21 cellular contexts compared by ENCODE assay signal in genomic region chr5:57035955-57036354, GRCh38.
A peak's percentile ranks its signal among the peaks of the same experiment; 100 is the strongest.
DNase-seq lines count a peak whose midpoint lies in the region; ATAC-seq and TF ChIP-seq lines count a peak whose summit lies in the region.
"Had no signal": no experiment of that assay in that cellular context is flagged by ENCODE, and none has a peak within 500 bp of the region (broad histone marks: within the 10 kb centered on the region; RNA-seq: fewer than 3 reads in every experiment).

No MANE protein-coding gene starts in this region.

- no peaks in the 10 kb centered on the region for H3K36me3 ChIP-seq in esophagus muscularis mucosa
- no peaks in the 10 kb centered on the region for H3K36me3 ChIP-seq in mucosa of descending colon (ENCODE audit: low read depth)
- no peaks in the 10 kb centered on the region for H3K36me3 ChIP-seq in colonic mucosa
- H3K36me3 ChIP-seq: BE2C, BLaER1 had no signal

- intact Hi-C loops in esophagus muscularis mucosa (cut with DNase I), result no loop called here
- intact Hi-C loops in mucosa of descending colon (cut with DNase I, micrococcal nuclease), result no loop called here
- intact Hi-C loops in colonic mucosa (cut with DNase I), result no loop called here

- DNase-seq in esophagus muscularis mucosa (ENCODE audit: extremely low spot score), result peak; percentile 12
- DNase-seq in mucosa of descending colon, result no peak
- no peak for DNase-seq in activated naive CD8-positive, alpha-beta T cell treated with anti-CD3 and anti-CD28 coated beads, Interleukin-2, amount 50 U/mL, for 24 hours
- DNase-seq in T-helper 1 cell, result no peak
- DNase-seq in colonic mucosa, result no peak
- DNase-seq: 8988T; ACHN; BE2C; C1 segment of cervical spinal cord; CD4-positive, alpha-beta memory T cell; CD4-positive, CD25-positive, alpha-beta regulatory T cell; CD8-positive, alpha-beta memory T cell; COR-L47; DMS 273 treated with DMSO at 0.1 percent for 48 hours; DMS153; DND-41; EL; GDM1 had no signal

- H3K4me3 Mint-ChIP-seq in activated naive CD8-positive, alpha-beta T cell treated with anti-CD3 and anti-CD28 coated beads, Interleukin-2, amount 50 U/mL, for 24 hours, result no peak overlapping the region
- H3K4me3 Mint-ChIP-seq: CD14-positive monocyte; CD4-positive, alpha-beta memory T cell; CD4-positive, CD25-positive, alpha-beta regulatory T cell; CD8-positive, alpha-beta memory T cell had no signal

- H3K9me3 ChIP-seq in esophagus muscularis mucosa, result no peaks in the 10 kb centered on the region
- no peaks in the 10 kb centered on the region for H3K9me3 ChIP-seq in mucosa of descending colon
- no peaks in the 10 kb centered on the region for H3K9me3 ChIP-seq in colonic mucosa
- H3K9me3 ChIP-seq: BE2C, BLaER1 had no signal

- no peaks in the 10 kb centered on the region for H3K36me3 Mint-ChIP-seq in activated naive CD8-positive, alpha-beta T cell treated with anti-CD3 and anti-CD28 coated beads, Interleukin-2, amount 50 U/mL, for 24 hours (ENCODE audit: low read depth)
- H3K36me3 Mint-ChIP-seq: CD14-positive monocyte; CD4-positive, alpha-beta memory T cell; CD4-positive, CD25-positive, alpha-beta regulatory T cell; CD8-positive, alpha-beta memory T cell had no signal

- TF ChIP-seq CTCF in esophagus muscularis mucosa (IDR thresholded peaks at IDR 0.05), result no peak
- TF ChIP-seq CTCF in mucosa of descending colon (IDR thresholded peaks at IDR 0.05), result no peak
- TF ChIP-seq CTCF in colonic mucosa (IDR thresholded peaks at IDR 0.05), result no peak

- no peak overlapping the region for H3K27ac ChIP-seq in esophagus muscularis mucosa (replicated peaks in 1 of 4)
- H3K27ac ChIP-seq in colonic mucosa, result no peak overlapping the region
- H3K27ac ChIP-seq: BLaER1 had no signal

- H3K9ac ChIP-seq in colonic mucosa (ENCODE audit: low read depth in 2 of 2, low read length in 2 of 2), result no peak overlapping the region
- H3K9ac ChIP-seq: BLaER1 had no signal

- H3K27ac Mint-ChIP-seq in activated naive CD8-positive, alpha-beta T cell treated with anti-CD3 and anti-CD28 coated beads, Interleukin-2, amount 50 U/mL, for 24 hours, result no peak overlapping the region
- H3K27ac Mint-ChIP-seq: CD14-positive monocyte; CD4-positive, alpha-beta memory T cell; CD4-positive, CD25-positive, alpha-beta regulatory T cell; CD8-positive, alpha-beta memory T cell had no signal

- H3K4me1 ChIP-seq in esophagus muscularis mucosa, result no peaks in the 10 kb centered on the region
- H3K4me1 ChIP-seq in mucosa of descending colon (ENCODE audit: low read depth), result peaks cover 14% of the 10 kb centered on the region
- H3K4me1 ChIP-seq in colonic mucosa, result no peaks in the 10 kb centered on the region

- no peaks in the 10 kb centered on the region for H3K9me3 Mint-ChIP-seq in activated naive CD8-positive, alpha-beta T cell treated with anti-CD3 and anti-CD28 coated beads, Interleukin-2, amount 50 U/mL, for 24 hours
- H3K9me3 Mint-ChIP-seq: CD4-positive, alpha-beta memory T cell; CD8-positive, alpha-beta memory T cell had no signal

- 85% methylated on average over 3 of the region's 3 CpGs for WGBS in esophagus muscularis mucosa

- H3K4me3 ChIP-seq in esophagus muscularis mucosa (no peak overlapping the region), mucosa of descending colon (no peak overlapping the region), colonic mucosa (no peak overlapping the region)
- H3K4me3 ChIP-seq: BLaER1, GM12878 had no signal

- H3K27me3 Mint-ChIP-seq in activated naive CD8-positive, alpha-beta T cell treated with anti-CD3 and anti-CD28 coated beads, Interleukin-2, amount 50 U/mL, for 24 hours, result no peaks in the 10 kb centered on the region

- peak; percentile 1 for ATAC-seq in mucosa of descending colon
- no peak for ATAC-seq in activated naive CD8-positive, alpha-beta T cell treated with anti-CD3 and anti-CD28 coated beads, Interleukin-2, amount 50 U/mL, for 24 hours
- ATAC-seq: GM12878 had no signal

- no peak for TF ChIP-seq POLR2A in esophagus muscularis mucosa (IDR thresholded peaks at IDR 0.05; ENCODE audit: low read depth)

- H3K27me3 ChIP-seq in esophagus muscularis mucosa, result peaks cover 0 to 6% (median 0%) of the 10 kb centered on the region in 4 donors
- no peaks in the 10 kb centered on the region for H3K27me3 ChIP-seq in colonic mucosa
- H3K27me3 ChIP-seq: BE2C, BLaER1 had no signal

- no peak for TF ChIP-seq EP300 in esophagus muscularis mucosa (IDR thresholded peaks at IDR 0.05)

- H3K4me1 Mint-ChIP-seq in activated naive CD8-positive, alpha-beta T cell treated with anti-CD3 and anti-CD28 coated beads, Interleukin-2, amount 50 U/mL, for 24 hours, result peaks cover 11% of the 10 kb centered on the region
